Comparison of ENCODE assay signal across 17 cellular contexts in genomic region chr13:27617801-27618411, GRCh38. TPM values are rescaled to one million over a fixed set of nuclear protein-coding genes. Genes with fewer than 3 reads are reported as not detected.
DNase-seq lines count a peak whose midpoint lies in the region; ATAC-seq, FAIRE-seq and TF ChIP-seq lines count a peak whose summit lies in the region.
"Had no signal": no experiment of that assay in that cellular context is flagged by ENCODE, and none has a peak within 500 bp of the region (broad histone marks: within the 10 kb centered on the region; RNA-seq: fewer than 3 reads in every experiment).

No MANE protein-coding gene starts in this region.

- peak overlapping the region in 2 of 7 donors; percentile 35 to 42 for H3K27ac Mint-ChIP-seq in CD4-positive, alpha-beta memory T cell
- peak overlapping the region in 1 of 3 experiments; percentile 15 for H3K27ac Mint-ChIP-seq in nephron
- H3K27ac Mint-ChIP-seq: activated CD8-positive, alpha-beta memory T cell treated with anti-CD3 and anti-CD28 coated beads, Interleukin-2, amount 10 ng/mL, durations not matched to agents 7 days and 5 days; activated naive CD4-positive, alpha-beta T cell treated with anti-CD3 and anti-CD28 coated beads, Interleukin-2, amount 50 U/mL, for 24 hours; CD14-positive monocyte had no signal

- peak overlapping the region in 1 of 2 donors; percentile 82 for H3K9ac ChIP-seq in duodenal mucosa (ENCODE audit: low read depth in 1 of 2, low read length in 2 of 2)

- no peak for FAIRE-seq in D721Med (lab: Jason Lieb, UNC)
- FAIRE-seq: TTC549 had no signal

- TF ChIP-seq CTCF in LNCaP clone FGC (IDR thresholded peaks at IDR 0.05; ENCODE audit: control insufficient read depth, extremely low read depth, insufficient read depth) (no peak), nephron (IDR thresholded peaks at IDR 0.05; ENCODE audit: unreplicated experiment in 3 of 3) (no peak), D721Med (IDR thresholded peaks at IDR 0.05; ENCODE audit: insufficient read depth, missing control alignments) (no peak)

- H3K27me3 ChIP-seq in CD4-positive, alpha-beta memory T cell (ENCODE audit: insufficient read depth, low read length), result no peaks in the 10 kb centered on the region
- no peaks in the 10 kb centered on the region for H3K27me3 ChIP-seq in duodenal mucosa (ENCODE audit: control insufficient read depth in 1 of 2, insufficient read depth in 2 of 2, low read length in 2 of 2)
- H3K27me3 ChIP-seq: colonic mucosa had no signal

- peaks cover 1% of the 10 kb centered on the region for H3K36me3 ChIP-seq in CD4-positive, alpha-beta memory T cell (ENCODE audit: insufficient read depth, low read length)
- H3K36me3 ChIP-seq in duodenal mucosa (ENCODE audit: control insufficient read depth in 1 of 2, insufficient read depth in 2 of 2, low read length in 2 of 2), result peaks cover 0 to 5% of the 10 kb centered on the region in 2 donors
- H3K36me3 ChIP-seq: colonic mucosa had no signal

- H3K9me3 Mint-ChIP-seq in CD4-positive, alpha-beta memory T cell, result peaks cover 0 to 4% (median 0%) of the 10 kb centered on the region in 8 donors
- H3K9me3 Mint-ChIP-seq in nephron, result peaks cover 3% of the 10 kb centered on the region
- H3K9me3 Mint-ChIP-seq: activated naive CD4-positive, alpha-beta T cell treated with anti-CD3 and anti-CD28 coated beads, Interleukin-2, amount 50 U/mL, for 24 hours had no signal

- H3K4me3 ChIP-seq in CD4-positive, alpha-beta memory T cell (ENCODE audit: low read length in 2 of 2), result no peak overlapping the region
- peak overlapping the region; percentile 85 for H3K4me3 ChIP-seq in LNCaP clone FGC (ENCODE audit: low read depth, low read length)
- peak overlapping the region; percentile 92 to 96 for H3K4me3 ChIP-seq in duodenal mucosa (ENCODE audit: low read depth in 1 of 2, low read length in 2 of 2)

- peaks cover 15 to 18% of the 10 kb centered on the region in 2 donors for H3K36me3 Mint-ChIP-seq in CD4-positive, alpha-beta memory T cell
- H3K36me3 Mint-ChIP-seq in nephron (ENCODE audit: low read depth), result peaks cover 14% of the 10 kb centered on the region

- H3K27ac ChIP-seq in CD4-positive, alpha-beta memory T cell (ENCODE audit: low read depth, low read length), result no peak overlapping the region
- H3K27ac ChIP-seq in duodenal mucosa (ENCODE audit: low read depth, low read length), result no peak overlapping the region
- H3K27ac ChIP-seq: colonic mucosa had no signal

- no peaks in the 10 kb centered on the region for H3K27me3 Mint-ChIP-seq in CD4-positive, alpha-beta memory T cell
- no peaks in the 10 kb centered on the region for H3K27me3 Mint-ChIP-seq in nephron (ENCODE audit: low read depth)
- H3K27me3 Mint-ChIP-seq: activated CD8-positive, alpha-beta memory T cell treated with anti-CD3 and anti-CD28 coated beads, Interleukin-2, amount 10 ng/mL, durations not matched to agents 7 days and 5 days; activated naive CD4-positive, alpha-beta T cell treated with anti-CD3 and anti-CD28 coated beads, Interleukin-2, amount 50 U/mL, for 24 hours had no signal

- CTCF ChIA-PET in CD4-positive, alpha-beta memory T cell (lab: Charles Lee; ENCODE audit: partially characterized antibody), result interaction anchor here (1.4 to 1.7 kb wide), 3 partner anchors 11 to 213 kb away, joined by 4 to 7 read pairs (median 4); no protein-coding TSS in a partner anchor

- no peak for ATAC-seq in GM18520 (IDR thresholded peaks at IDR 0.05; ENCODE audit: unreplicated experiment)
- ATAC-seq: activated CD8-positive, alpha-beta memory T cell treated with anti-CD3 and anti-CD28 coated beads, Interleukin-2, amount 10 ng/mL, durations not matched to agents 7 days and 5 days; Right ventricle myocardium inferior had no signal

- POLR2A ChIA-PET in CD4-positive, alpha-beta memory T cell (lab: Charles Lee; ENCODE audit: partially characterized antibody), result interaction anchor here (0.8 kb wide), 1 partner anchor 112 kb away, joined by 3 read pairs; no protein-coding TSS in a partner anchor

- no peaks in the 10 kb centered on the region for H3K9me3 ChIP-seq in CD4-positive, alpha-beta memory T cell (ENCODE audit: control insufficient read depth in 1 of 2, low read length in 2 of 2)
- H3K9me3 ChIP-seq in duodenal mucosa (ENCODE audit: control insufficient read depth in 1 of 2, low read length in 2 of 2), result no peaks in the 10 kb centered on the region
- H3K9me3 ChIP-seq: colonic mucosa had no signal

- peaks cover 32 to 74% (median 53%) of the 10 kb centered on the region in 4 donors for H3K4me1 Mint-ChIP-seq in CD4-positive, alpha-beta memory T cell
- peaks cover 33% of the 10 kb centered on the region for H3K4me1 Mint-ChIP-seq in nephron

- intact Hi-C loops in CD4-positive, alpha-beta memory T cell (cut with micrococcal nuclease), result no loop called here

- DNase-seq in CD4-positive, alpha-beta memory T cell, result no peak
- DNase-seq in LNCaP clone FGC (ENCODE audit: low read depth) (peak; percentile 87), cerebellar nuclear complex (lab: John Stamatoyannopoulos, UW) (no peak), H4 (ENCODE audit: low spot score) (no peak), D721Med (ENCODE audit: insufficient read length, low spot score) (no peak)
- DNase-seq: activated CD8-positive, alpha-beta memory T cell treated with anti-CD3 and anti-CD28 coated beads, Interleukin-2, amount 10 ng/mL, durations not matched to agents 7 days and 5 days; colonic mucosa; IMR-90; NCI-H1417; NCI-H446 had no signal

- peaks cover 34% of the 10 kb centered on the region for H3K4me1 ChIP-seq in CD4-positive, alpha-beta memory T cell (ENCODE audit: insufficient read depth, low read length)
- peaks cover 33 to 38% of the 10 kb centered on the region in 2 donors for H3K4me1 ChIP-seq in duodenal mucosa (ENCODE audit: control insufficient read depth in 1 of 2, insufficient read depth in 2 of 2, low read length in 2 of 2)

- peak overlapping the region in 5 of 8 donors; percentile 12 to 59 (median 35) for H3K4me3 Mint-ChIP-seq in CD4-positive, alpha-beta memory T cell
- H3K4me3 Mint-ChIP-seq in nephron, result peak overlapping the region; percentile 94 to 99 (median 99)
- H3K4me3 Mint-ChIP-seq: activated CD8-positive, alpha-beta memory T cell treated with anti-CD3 and anti-CD28 coated beads, Interleukin-2, amount 10 ng/mL, durations not matched to agents 7 days and 5 days; CD14-positive monocyte had no signal

RNA-seq across cellular contexts. Expression of gene LNX2, which starts 2.4 kb away (rescaled TPM):
- total RNA-seq in CD4-positive, alpha-beta memory T cell, result 10 to 100 TPM; 11.8 to 13.0 TPM
- polyA plus RNA-seq in CD4-positive, alpha-beta memory T cell, result 1 to 10 TPM; 6.6 to 6.8 TPM
- 3.4 and 6.5 TPM in 2 replicates for total RNA-seq in H4 (2014; rRNA removed; shearing (Covaris generic))

RNA-seq across cellular contexts. Expression of gene POLR1D, which starts 3.8 kb away (rescaled TPM):
- 100 to 1,000 TPM; 152 TPM for total RNA-seq in CD4-positive, alpha-beta memory T cell
- polyA plus RNA-seq in CD4-positive, alpha-beta memory T cell, result 100 to 1,000 TPM; 117 to 141 TPM
- total RNA-seq in H4 (2014; rRNA removed; shearing (Covaris generic)), result 125 and 143 TPM in 2 replicates

Comparison
In these comparisons a context has a peak if more than half of its experiments do, and no peak if none do; other contexts are left out.
1. H3K4me3 ChIP-seq: peak in LNCaP clone FGC (single experiment) and duodenal mucosa (2 of 2); none in CD4-positive, alpha-beta memory T cell (0 of 2).